Comparison of ENCODE assay signal across 9 cellular contexts in the genomic region with DNA sequence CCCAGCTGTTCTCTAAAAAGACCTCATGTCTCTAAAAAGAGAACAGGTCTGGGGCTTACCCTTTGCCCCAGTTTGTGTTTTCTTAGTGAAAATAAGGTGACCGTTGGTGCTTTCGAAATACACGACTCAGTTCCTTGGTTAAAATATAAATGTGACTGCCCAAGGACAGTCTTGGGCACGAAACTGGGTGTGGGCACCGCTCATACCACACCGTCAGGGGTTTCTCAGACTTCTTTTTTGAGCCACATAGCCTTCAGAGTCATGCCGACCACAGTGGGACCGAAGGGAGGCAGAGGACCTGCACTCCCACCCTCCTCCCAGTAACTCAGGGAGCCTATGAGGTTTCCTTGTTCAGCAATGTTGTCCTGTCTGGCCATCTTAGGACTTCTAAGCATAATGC. TPM values are rescaled to one million over a fixed set of nuclear protein-coding genes. Genes with fewer than 3 reads are reported as not detected.
DNase-seq lines count a peak whose midpoint lies in the region; ATAC-seq lines count a peak whose summit lies in the region.
"Had no signal": no experiment of that assay in that cellular context is flagged by ENCODE, and none has a peak within 500 bp of the region (broad histone marks: within the 10 kb centered on the region; RNA-seq: fewer than 3 reads in every experiment).

No MANE protein-coding gene starts in this region.

- in situ Hi-C loops in GM23248 (cut with MboI): loop anchor here (10.0 kb wide), 1 partner anchor 231 kb away; no protein-coding TSS in a partner anchor

- H3K9me3 ChIP-seq in GM23248 (ENCODE audit: low read depth) (no peaks in the 10 kb centered on the region), SK-N-MC (ENCODE audit: low read depth, low read length) (no peaks in the 10 kb centered on the region)

- ATAC-seq in HG03280 (IDR thresholded peaks at IDR 0.05; ENCODE audit: unreplicated experiment): no peak

- DNase-seq in GM23248: no peak
- no peak for DNase-seq in SK-N-MC (ENCODE audit: low read depth, low spot score)
- DNase-seq in iris pigment epithelial cell (ENCODE audit: low read depth): peak; percentile 48
- no peak for DNase-seq in activated CD4-positive, CD25-positive, alpha-beta regulatory T cell treated with anti-CD3 and anti-CD28 coated beads, Interleukin-2, amount 50 U/mL, for 72 hours
- DNase-seq in HT-29 (ENCODE audit: low spot score): no peak
- DNase-seq in T-helper 2 cell: no peak
- DNase-seq: activated CD4-positive, alpha-beta T cell treated with anti-CD3 and anti-CD28 coated beads, Interleukin-2, amount 50 U/mL, for 48 hours had no signal

- H3K36me3 ChIP-seq in GM23248 (ENCODE audit: low read depth) (no peaks in the 10 kb centered on the region), SK-N-MC (ENCODE audit: insufficient read depth, low read length) (peaks cover 96% of the 10 kb centered on the region)

- H3K4me2 ChIP-seq in GM23248 (ENCODE audit: unreplicated experiment): peak overlapping the region; percentile 98

- peaks cover 40% of the 10 kb centered on the region for H3K4me1 ChIP-seq in GM23248 (ENCODE audit: insufficient read depth)

- H3K4me3 ChIP-seq in GM23248 (peak overlapping the region; percentile 44), SK-N-MC (peak overlapping the region; percentile 98), skin epidermis (peak overlapping the region in 1 of 7 experiments; percentile 8)

- H3F3A ChIP-seq in GM23248 (ENCODE audit: insufficient read depth): peaks cover 30% of the 10 kb centered on the region

- peak overlapping the region; percentile 33 for H3K27ac ChIP-seq in GM23248
- H3K27ac ChIP-seq in SK-N-MC: peak overlapping the region; percentile 71
- H3K27ac ChIP-seq in skin epidermis: peak overlapping the region in 12 of 21 experiments; percentile 2 to 62 (median 41)

- H4K20me1 ChIP-seq in GM23248 (ENCODE audit: insufficient read depth): peaks cover 19% of the 10 kb centered on the region; the same call in 1 of the 2 replicates

- H2AFZ ChIP-seq in GM23248: no peak overlapping the region

- 58 to 70% methylated on average over 8 of the region's 8 CpGs for WGBS in GM23248 (ENCODE audit: low coverage in 1 of 2, low lambda C conversion rate in 2 of 2, missing lambda C conversion rate in 2 of 2), 2 experiments

- H3K9ac ChIP-seq in GM23248 (peak overlapping the region; percentile 12; the same call in 1 of the 2 replicates), SK-N-MC (ENCODE audit: insufficient read length) (peak overlapping the region; percentile 98)

- no peaks in the 10 kb centered on the region for H3K27me3 ChIP-seq in GM23248 (replicated peaks; ENCODE audit: insufficient read depth)

- no peaks in the 10 kb centered on the region for H3K9me2 ChIP-seq in GM23248 (ENCODE audit: insufficient read depth)

- peaks cover 100% of the 10 kb centered on the region for H3K79me2 ChIP-seq in GM23248 (ENCODE audit: insufficient read depth)

RNA-seq across cellular contexts. Expression of a gene that starts 6.5 kb away (rescaled TPM):
- total RNA-seq in GM23248 (2014; rRNA removed; shearing (Covaris generic)): 74.4 and 77.3 TPM in 2 replicates
- 13.5 and 14.2 TPM in 2 replicates for polyA plus RNA-seq in GM23248 (2016; fragmentation: Nextera tagmentation; extraction: Ambion mirVana)
- total RNA-seq in HT-29 (2014; rRNA removed; shearing (Covaris generic)): 36.1 and 40.4 TPM in 2 replicates
